ENCODE assay signal across 8 cellular contexts in genomic region chr11:7892751-7893356, GRCh38. TPM values are rescaled to one million over a fixed set of nuclear protein-coding genes. Genes with fewer than 3 reads are reported as not detected.
DNase-seq lines count a peak whose midpoint lies in the region; ATAC-seq and TF ChIP-seq lines count a peak whose summit lies in the region.

No MANE protein-coding gene starts in this region.

- H3K4me2 ChIP-seq in HCT116 (ENCODE audit: low read length) (no peak overlapping the region), neural cell (ENCODE audit: low read length) (no peak overlapping the region)

- TF ChIP-seq RAD21 in HCT116 (IDR thresholded peaks at IDR 0.05; ENCODE audit: low read depth) (peak; percentile 73), neural cell (conservative IDR thresholded peaks at IDR 0.05) (peak; percentile 81)

- no TSS peak for BruUV-seq in HCT116 (replicated peaks; lab: Mats Ljungman, UMichigan)

- H3K9me3 ChIP-seq in HCT116 (ENCODE audit: control insufficient read depth in 1 of 2, insufficient read depth in 1 of 2, low read depth in 1 of 2, low read length in 2 of 2): no peaks in the 10 kb centered on the region
- no peaks in the 10 kb centered on the region for H3K9me3 ChIP-seq in SK-N-MC (ENCODE audit: low read depth, low read length)
- no peaks in the 10 kb centered on the region for H3K9me3 ChIP-seq in esophagus muscularis mucosa
- no peaks in the 10 kb centered on the region for H3K9me3 ChIP-seq in neural cell (ENCODE audit: low read length)

- H3K9ac ChIP-seq in HCT116 (ENCODE audit: low read length) (no peak overlapping the region), SK-N-MC (ENCODE audit: insufficient read length) (no peak overlapping the region), neural cell (ENCODE audit: low read length) (no peak overlapping the region)

- RAD21 ChIA-PET in HCT116 (lab: Charles Lee; ENCODE audit: low non-redundant PET in 1 of 2, low total read pairs in 2 of 2, uncharacterized antibody in 2 of 2, unreplicated experiment in 2 of 2): interaction anchor here in 1 of 2 experiments (1.1 kb wide), 1 partner anchor 94 kb away, joined by 4 read pairs; the partner anchor contains the start of gene EIF3F

- H2AFZ ChIP-seq in ACC112 (ENCODE audit: low read length, unreplicated experiment) (peak overlapping the region; percentile 97), HCT116 (ENCODE audit: low read depth, low read length, poor library complexity, severe bottlenecking) (peak overlapping the region; percentile 29), neural cell (ENCODE audit: low read depth, low read length) (no peak overlapping the region)

- H3K79me2 ChIP-seq in ACC112 (ENCODE audit: control insufficient read depth, insufficient read depth, low read length, unreplicated experiment): no peaks in the 10 kb centered on the region
- no peaks in the 10 kb centered on the region for H3K79me2 ChIP-seq in HCT116 (ENCODE audit: insufficient read depth, low read length)
- no peaks in the 10 kb centered on the region for H3K79me2 ChIP-seq in neural cell (replicated peaks; ENCODE audit: insufficient read depth, low read length)

- H3K36me3 ChIP-seq in ACC112 (ENCODE audit: insufficient read depth, low read length) (no peaks in the 10 kb centered on the region), GM06990 (ENCODE audit: control insufficient read depth, insufficient read depth, low read length) (no peaks in the 10 kb centered on the region), HCT116 (ENCODE audit: control insufficient read depth in 1 of 2, insufficient read depth in 2 of 2, low read length in 2 of 2) (no peaks in the 10 kb centered on the region), SK-N-MC (ENCODE audit: insufficient read depth, low read length) (no peaks in the 10 kb centered on the region), esophagus muscularis mucosa (no peaks in the 10 kb centered on the region), neural cell (ENCODE audit: insufficient read depth, low read length) (no peaks in the 10 kb centered on the region)

- POLR2A ChIA-PET in HCT116 (lab: Charles Lee): no interaction called here

- H3F3A ChIP-seq in neural cell (ENCODE audit: insufficient read depth, low read length, poor library complexity, severe bottlenecking): no peaks in the 10 kb centered on the region

- 24% methylated on average over 3 of the region's 3 CpGs for WGBS in esophagus muscularis mucosa

- no peaks in the 10 kb centered on the region for H4K20me1 ChIP-seq in HCT116 (ENCODE audit: insufficient read depth)
- H4K20me1 ChIP-seq in neural cell (ENCODE audit: insufficient read depth): no peaks in the 10 kb centered on the region

- ATAC-seq in HCT116: peak; percentile 90

- CTCF ChIA-PET in HCT116 (lab: Charles Lee): interaction anchor here (0.6 to 2.3 kb wide), 5 partner anchors 76 to 207 kb away, joined by 3 to 22 read pairs (median 3); partner anchors contain the start of gene EIF3F

- TF ChIP-seq EP300 in esophagus muscularis mucosa (IDR thresholded peaks at IDR 0.05) (no peak), neural cell (conservative IDR thresholded peaks at IDR 0.05; ENCODE audit: poor library complexity, severe bottlenecking) (no peak)

- H3K9me2 ChIP-seq in HCT116 (ENCODE audit: insufficient read depth) (no peaks in the 10 kb centered on the region), neural cell (ENCODE audit: insufficient read depth, low read length) (no peaks in the 10 kb centered on the region)

- no peaks in the 10 kb centered on the region for H3K27me3 ChIP-seq in ACC112 (ENCODE audit: insufficient read depth, low read length)
- no peaks in the 10 kb centered on the region for H3K27me3 ChIP-seq in GM06990 (replicated peaks; ENCODE audit: control insufficient read depth, insufficient read depth, low read length)
- peaks cover 30% of the 10 kb centered on the region for H3K27me3 ChIP-seq in HCT116 (ENCODE audit: insufficient read depth, low read length)
- H3K27me3 ChIP-seq in esophagus muscularis mucosa: peaks cover 0 to 3% (median 0%) of the 10 kb centered on the region in 4 donors
- no peaks in the 10 kb centered on the region for H3K27me3 ChIP-seq in neural cell (ENCODE audit: insufficient read depth, low read depth, low read length)

- intact Hi-C loops in HCT116 (cut with micrococcal nuclease): loop anchor here (1.0 to 10.0 kb wide), 2 partner anchors 94 to 202 kb away; partner anchors contain the start of gene EIF3F
- intact Hi-C loops in esophagus muscularis mucosa (cut with DNase I): loop anchor here (2.0 kb wide), 1 partner anchor 94 kb away; the partner anchor contains the start of gene EIF3F

- TF ChIP-seq POLR2A in HCT116 (IDR thresholded peaks at IDR 0.05; ENCODE audit: borderline replicate concordance, extremely low read depth, insufficient read depth, insufficient read length): no peak
- TF ChIP-seq POLR2A in esophagus muscularis mucosa (IDR thresholded peaks at IDR 0.05; ENCODE audit: low read depth): no peak

- H3K4me3 ChIP-seq in ACC112 (ENCODE audit: low read depth, low read length): peak overlapping the region; percentile 48; the same call in 1 of the 2 replicates
- H3K4me3 ChIP-seq in GM06990 (replicated peaks; ENCODE audit: low read depth, low read length): no peak overlapping the region
- H3K4me3 ChIP-seq in HCT116 (replicated peaks in 1 of 2; ENCODE audit: low read depth in 1 of 2, low read length in 2 of 2): no peak overlapping the region
- H3K4me3 ChIP-seq in SK-N-MC: 0 out of 2 replicates have a peak overlapping the region, but pooled peaks have one; percentile 34
- no peak overlapping the region for H3K4me3 ChIP-seq in esophagus muscularis mucosa
- no peak overlapping the region for H3K4me3 ChIP-seq in neural cell (ENCODE audit: low read length)

- no peak for DNase-seq in GM06990 (ENCODE audit: extremely low read depth, insufficient read length)
- DNase-seq in HCT116 (ENCODE audit: low read depth, low spot score): peak; percentile 22
- DNase-seq in SK-N-MC (ENCODE audit: low read depth, low spot score): no peak
- DNase-seq in esophagus muscularis mucosa (ENCODE audit: extremely low spot score): no peak
- DNase-seq in effector CD4-positive, alpha-beta T cell: no peak

- H3K27ac ChIP-seq in ACC112 (ENCODE audit: low read depth, low read length): peak overlapping the region; percentile 79
- H3K27ac ChIP-seq in HCT116 (ENCODE audit: low read depth, low read length): no peak overlapping the region
- H3K27ac ChIP-seq in SK-N-MC: no peak overlapping the region
- H3K27ac ChIP-seq in esophagus muscularis mucosa (replicated peaks in 1 of 4): no peak overlapping the region
- H3K27ac ChIP-seq in neural cell (ENCODE audit: low read length): no peak overlapping the region

- TF ChIP-seq CTCF in GM06990 (IDR thresholded peaks at IDR 0.05; ENCODE audit: insufficient read depth, low read length, poor library complexity, severe bottlenecking) (peak; percentile 61), HCT116 (IDR thresholded peaks at IDR 0.05 in 2 of 3, conservative IDR thresholded peaks at IDR 0.05 in 1 of 3; ENCODE audit: borderline replicate concordance in 1 of 3, insufficient read depth in 1 of 3, low read depth in 2 of 3, low read length in 2 of 3) (peak; percentile 62 to 73 (median 70); a peak in 5 of 6 replicates), LNCAP (IDR thresholded peaks at IDR 0.05) (peak; percentile 81), esophagus muscularis mucosa (IDR thresholded peaks at IDR 0.05) (peak; percentile 54 to 76 (median 59)), neural cell (IDR thresholded peaks at IDR 0.05; ENCODE audit: poor library complexity, severe bottlenecking) (peak; percentile 85)

- H3K4me1 ChIP-seq in ACC112 (ENCODE audit: control insufficient read depth, insufficient read depth, low read length, unreplicated experiment) (peaks cover 34% of the 10 kb centered on the region), HCT116 (ENCODE audit: control insufficient read depth in 1 of 2, insufficient read depth in 2 of 2, low read length in 2 of 2) (no peaks in the 10 kb centered on the region), esophagus muscularis mucosa (peaks cover 0 to 7% (median 2%) of the 10 kb centered on the region in 4 donors)

TF ChIP-seq in HCT116, 20 proteins besides CTCF, POLR2A, EP300 and RAD21 (continues in another document):
- TF ChIP-seq POLR2AphosphoS5 (IDR thresholded peaks at IDR 0.05; ENCODE audit: low read depth, low read length) (no peak), ZFX (IDR thresholded peaks at IDR 0.05) (no peak), CEBPB (IDR thresholded peaks at IDR 0.05; ENCODE audit: low read depth) (no peak), ZNF274 (IDR thresholded peaks at IDR 0.05; ENCODE audit: low read depth, low read length) (no peak), YY1 (IDR thresholded peaks at IDR 0.05; ENCODE audit: extremely low read depth, insufficient replicate concordance, low read depth, low read length) (no peak), TCF7L2 (IDR thresholded peaks at IDR 0.05; ENCODE audit: borderline replicate concordance, extremely low read depth, insufficient read depth, insufficient read length) (no peak)
- TF ChIP-seq, protein P1, sequence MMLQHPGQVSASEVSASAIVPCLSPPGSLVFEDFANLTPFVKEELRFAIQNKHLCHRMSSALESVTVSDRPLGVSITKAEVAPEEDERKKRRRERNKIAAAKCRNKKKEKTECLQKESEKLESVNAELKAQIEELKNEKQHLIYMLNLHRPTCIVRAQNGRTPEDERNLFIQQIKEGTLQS (IDR thresholded peaks at IDR 0.05): no peak

TF ChIP-seq in neural cell, 6 proteins besides CTCF, POLR2A, EP300 and RAD21 (continues in another document):
- no peak for TF ChIP-seq EZH2 (IDR thresholded peaks at IDR 0.05; ENCODE audit: borderline replicate concordance, insufficient read depth, low read length, poor library complexity, severe bottlenecking)
- TF ChIP-seq POLR2AphosphoS5 (IDR thresholded peaks at IDR 0.05): no peak

RNA-seq across cellular contexts. Expression of gene OR10A6, which starts 38.2 kb away (rescaled TPM):
- total RNA-seq in HCT116 (2021; ENCODE audit: unreplicated experiment): not detected
- not detected in 2 replicates for polyA plus RNA-seq in HCT116 (2012)
- total RNA-seq in esophagus muscularis mucosa: not detected
- polyA plus RNA-seq in neural cell: not detected in 2 replicates
- polyA minus RNA-seq in neural cell: not detected in 2 replicates

RNA-seq across cellular contexts. Expression of gene OR10A3, which starts 48.7 kb away (rescaled TPM):
- total RNA-seq in HCT116 (2021; ENCODE audit: unreplicated experiment) (not detected), esophagus muscularis mucosa (not detected)
- polyA plus RNA-seq in HCT116 (2012): not detected in 2 replicates
- polyA plus RNA-seq in neural cell: not detected in 2 replicates
- polyA minus RNA-seq in neural cell: not detected in 2 replicates

Comparison
In these comparisons a context has a peak if more than half of its experiments do, and no peak if none do; other contexts are left out.
1. H3K4me3 ChIP-seq: peak in ACC112 (single experiment) and SK-N-MC (single experiment); none in GM06990 (single experiment), HCT116 (0 of 2), esophagus muscularis mucosa (0 of 4) and neural cell (single experiment).
2. Peak in every context shown above with its lines, with median percentiles within 50 percentile points of each other: CTCF ChIP-seq.